In genomic region chr16:8776193-8776592, GRCh38 we compare ENCODE assay signal across 2 cellular contexts.
TF ChIP-seq lines count a peak whose summit lies in the region.

No MANE protein-coding gene starts in this region.

TF ChIP-seq in HEK293, 187 proteins besides CTCF, POLR2A, EP300 and RAD21:
- TF ChIP-seq SCRT2 (tag by site-specific recombination; IDR thresholded peaks at IDR 0.05) (0 out of 2 replicates have a peak, but pooled peaks have one; percentile 25), ZNF132 (tag by site-specific recombination; IDR thresholded peaks at IDR 0.05; ENCODE audit: borderline replicate concordance) (no peak)

TF ChIP-seq in K562, 482 proteins besides CTCF, POLR2A, EP300 and RAD21:
- TF ChIP-seq NCOA4 (IDR thresholded peaks at IDR 0.05; ENCODE audit: partially characterized antibody) (no peak), ETS2 (tag; IDR thresholded peaks at IDR 0.05; ENCODE audit: borderline replicate concordance, poor library complexity, severe bottlenecking) (no peak), MIER1 (IDR thresholded peaks at IDR 0.05; ENCODE audit: low read depth) (no peak), NR4A1 (CRISPR knock-in tag; IDR thresholded peaks at IDR 0.05) (no peak), NR4A1 (tag; IDR thresholded peaks at IDR 0.05) (no peak), TRIM28 (IDR thresholded peaks at IDR 0.05) (no peak), CAMTA2 (CRISPR knock-in tag; conservative IDR thresholded peaks at IDR 0.05) (no peak), ZNF785 (CRISPR knock-in tag; IDR thresholded peaks at IDR 0.05) (no peak), FOXP1 (CRISPR knock-in tag; IDR thresholded peaks at IDR 0.05) (no peak)
- TF ChIP-seq, protein P1, sequence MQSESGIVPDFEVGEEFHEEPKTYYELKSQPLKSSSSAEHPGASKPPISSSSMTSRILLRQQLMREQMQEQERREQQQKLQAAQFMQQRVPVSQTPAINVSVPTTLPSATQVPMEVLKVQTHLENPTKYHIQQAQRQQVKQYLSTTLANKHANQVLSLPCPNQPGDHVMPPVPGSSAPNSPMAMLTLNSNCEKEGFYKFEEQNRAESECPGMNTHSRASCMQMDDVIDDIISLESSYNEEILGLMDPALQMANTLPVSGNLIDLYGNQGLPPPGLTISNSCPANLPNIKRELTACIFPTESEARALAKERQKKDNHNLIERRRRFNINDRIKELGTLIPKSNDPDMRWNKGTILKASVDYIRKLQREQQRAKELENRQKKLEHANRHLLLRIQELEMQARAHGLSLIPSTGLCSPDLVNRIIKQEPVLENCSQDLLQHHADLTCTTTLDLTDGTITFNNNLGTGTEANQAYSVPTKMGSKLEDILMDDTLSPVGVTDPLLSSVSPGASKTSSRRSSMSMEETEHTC (IDR thresholded peaks at IDR 0.05): no peak
- TF ChIP-seq, protein P2, sequence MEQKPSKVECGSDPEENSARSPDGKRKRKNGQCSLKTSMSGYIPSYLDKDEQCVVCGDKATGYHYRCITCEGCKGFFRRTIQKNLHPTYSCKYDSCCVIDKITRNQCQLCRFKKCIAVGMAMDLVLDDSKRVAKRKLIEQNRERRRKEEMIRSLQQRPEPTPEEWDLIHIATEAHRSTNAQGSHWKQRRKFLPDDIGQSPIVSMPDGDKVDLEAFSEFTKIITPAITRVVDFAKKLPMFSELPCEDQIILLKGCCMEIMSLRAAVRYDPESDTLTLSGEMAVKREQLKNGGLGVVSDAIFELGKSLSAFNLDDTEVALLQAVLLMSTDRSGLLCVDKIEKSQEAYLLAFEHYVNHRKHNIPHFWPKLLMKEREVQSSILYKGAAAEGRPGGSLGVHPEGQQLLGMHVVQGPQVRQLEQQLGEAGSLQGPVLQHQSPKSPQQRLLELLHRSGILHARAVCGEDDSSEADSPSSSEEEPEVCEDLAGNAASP (IDR thresholded peaks at IDR 0.05): no peak
